19 cellular contexts compared by ENCODE assay signal in the genomic region with DNA sequence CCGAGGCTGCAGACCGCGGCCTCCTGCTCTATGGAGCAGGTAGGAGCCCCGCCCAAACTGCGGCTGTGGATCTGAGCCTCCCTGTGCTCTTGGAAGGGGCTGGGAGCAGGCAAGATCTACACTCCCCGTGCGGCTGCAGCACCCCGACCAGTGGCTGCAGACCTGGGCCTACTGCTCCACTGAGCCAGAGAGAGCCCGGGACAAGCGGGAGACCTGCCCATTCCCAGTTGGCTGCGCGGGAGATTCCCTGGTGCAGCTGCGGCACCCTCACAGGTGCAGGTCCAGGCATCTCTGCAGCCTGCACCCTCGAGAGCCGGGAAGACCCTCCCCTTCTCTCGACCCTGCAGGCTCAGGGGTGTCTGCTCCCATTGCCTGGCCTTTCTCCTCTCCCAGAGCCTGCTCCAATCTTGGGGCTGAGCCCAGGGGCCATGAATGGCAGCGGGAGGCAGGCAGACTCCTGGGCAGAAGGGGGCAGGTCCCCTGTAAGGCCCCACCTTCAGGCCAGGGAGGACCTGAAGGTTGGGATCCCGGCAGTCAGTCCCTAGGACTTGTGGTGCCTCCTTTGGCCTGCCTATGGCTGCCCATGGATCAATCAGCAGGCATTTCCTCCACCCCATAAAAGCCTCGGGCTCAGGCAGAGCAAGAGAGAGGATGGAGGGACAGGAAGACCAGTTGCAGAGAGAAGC. TPM values are rescaled to one million over a fixed set of nuclear protein-coding genes. Genes with fewer than 3 reads are reported as not detected.
A peak's percentile ranks its signal among the peaks of the same experiment; 100 is the strongest.
DNase-seq lines count a peak whose midpoint lies in the region; ATAC-seq and TF ChIP-seq lines count a peak whose summit lies in the region.
"Had no signal": no experiment of that assay in that cellular context is flagged by ENCODE, and none has a peak within 500 bp of the region (broad histone marks: within the 10 kb centered on the region; RNA-seq: fewer than 3 reads in every experiment).

No MANE protein-coding gene starts in this region.

- H3K9me3 ChIP-seq in IMR-90 (ENCODE audit: control insufficient read depth, insufficient read depth, low read length) (peaks cover 3% of the 10 kb centered on the region; the same call in 1 of the 2 replicates), endodermal cell (ENCODE audit: control insufficient read depth, low read length) (no peaks in the 10 kb centered on the region), right lobe of liver (no peaks in the 10 kb centered on the region), thyroid gland (no peaks in the 10 kb centered on the region)
- H3K9me3 ChIP-seq: adrenal gland, prostate gland, SJCRH30 had no signal

- ATAC-seq in IMR-90 (ENCODE audit: low read depth) (no peak), right lobe of liver (peak in 2 of 4 donors; percentile 30 to 67), HG02852 (IDR thresholded peaks at IDR 0.05; ENCODE audit: unreplicated experiment) (no peak)
- ATAC-seq in activated T-cell treated with anti-CD3 and anti-CD28 coated beads, Interleukin-2, amount 50 U/mL, for 4 hours: no peak
- ATAC-seq: activated CD4-positive, CD25-positive, alpha-beta regulatory T cell treated with anti-CD3 and anti-CD28 coated beads, Interleukin-2, amount 50 U/mL, for 24 hours; effector memory CD8-positive, alpha-beta T cell; stimulated activated naive CD8-positive, alpha-beta T cell treated with anti-CD3 and anti-CD28 coated beads, Interleukin-15, Interleukin-2, amounts not matched to agents 100 U/mL and 50 U/mL, for 24 hours had no signal

- H3K27ac ChIP-seq in IMR-90 (ENCODE audit: insufficient read depth, low read length) (peak overlapping the region; percentile 76; the same call in 1 of the 2 replicates), endodermal cell (ENCODE audit: low read depth, low read length) (no peak overlapping the region), right lobe of liver (peak overlapping the region; percentile 28 to 80 (median 78)), thyroid gland (peak overlapping the region in 2 of 3 donors; percentile 47 to 61)
- H3K27ac ChIP-seq: SJCRH30 had no signal

- H3K9me3 Mint-ChIP-seq in endodermal cell: no peaks in the 10 kb centered on the region
- no peaks in the 10 kb centered on the region for H3K9me3 Mint-ChIP-seq in activated T-cell treated with anti-CD3 and anti-CD28 coated beads, Interleukin-2, amount 50 U/mL, for 4 hours
- H3K9me3 Mint-ChIP-seq: effector memory CD8-positive, alpha-beta T cell had no signal

- H3K4me3 ChIP-seq in IMR-90 (ENCODE audit: insufficient read depth, low read depth, low read length): no peak overlapping the region
- H3K4me3 ChIP-seq in endodermal cell (ENCODE audit: low read length): no peak overlapping the region
- peak overlapping the region in 1 of 3 donors; percentile 25 for H3K4me3 ChIP-seq in right lobe of liver
- H3K4me3 ChIP-seq in thyroid gland (replicated peaks in 1 of 3): no peak overlapping the region
- H3K4me3 ChIP-seq: prostate gland, SJCRH30 had no signal

- peak overlapping the region; percentile 34; the same call in 1 of the 2 replicates for H3K18ac ChIP-seq in IMR-90 (ENCODE audit: low read depth, low read length)

- peak overlapping the region; percentile 43 for H2AFZ ChIP-seq in IMR-90 (replicated peaks; ENCODE audit: low read length, poor library complexity)

- H2BK15ac ChIP-seq in IMR-90 (ENCODE audit: low read depth, low read length): no peak overlapping the region

- H4K20me1 ChIP-seq in IMR-90 (ENCODE audit: insufficient read depth, low read length): no peaks in the 10 kb centered on the region

- peaks cover 7% of the 10 kb centered on the region for H3K4me1 Mint-ChIP-seq in endodermal cell
- no peaks in the 10 kb centered on the region for H3K4me1 Mint-ChIP-seq in activated T-cell treated with anti-CD3 and anti-CD28 coated beads, Interleukin-2, amount 50 U/mL, for 4 hours (ENCODE audit: low read depth)

- TF ChIP-seq CTCF in IMR-90 (conservative IDR thresholded peaks at IDR 0.05; ENCODE audit: low read depth, low read length) (no peak), endodermal cell (conservative IDR thresholded peaks at IDR 0.05) (no peak), right lobe of liver (IDR thresholded peaks at IDR 0.05) (no peak), thyroid gland (IDR thresholded peaks at IDR 0.05) (no peak)

- TF ChIP-seq POLR2A in IMR-90 (IDR thresholded peaks at IDR 0.05; ENCODE audit: low read depth, low read length): no peak
- TF ChIP-seq POLR2A in right lobe of liver (IDR thresholded peaks at IDR 0.05): peak; percentile 74
- TF ChIP-seq POLR2A in thyroid gland (IDR thresholded peaks at IDR 0.05): no peak

- POLR2A ChIA-PET in IMR-90 (lab: Charles Lee; ENCODE audit: unreplicated experiment): no interaction called here

- CTCF ChIA-PET in IMR-90 (lab: Yijun Ruan, JAX): no interaction called here

- no peak overlapping the region for H2BK20ac ChIP-seq in IMR-90 (ENCODE audit: low read depth, low read length)

- H4K91ac ChIP-seq in IMR-90 (ENCODE audit: insufficient read depth, low read depth, low read length): no peak overlapping the region

- no peak for TF ChIP-seq RAD21 in IMR-90 (IDR thresholded peaks at IDR 0.05; ENCODE audit: low read length)

- peaks cover 4% of the 10 kb centered on the region for H3K27me3 Mint-ChIP-seq in endodermal cell (ENCODE audit: insufficient read depth)
- no peaks in the 10 kb centered on the region for H3K27me3 Mint-ChIP-seq in activated T-cell treated with anti-CD3 and anti-CD28 coated beads, Interleukin-2, amount 50 U/mL, for 4 hours (ENCODE audit: low read depth)
- H3K27me3 Mint-ChIP-seq: effector memory CD8-positive, alpha-beta T cell had no signal

- H3K4me1 ChIP-seq in IMR-90 (ENCODE audit: control insufficient read depth, insufficient read depth, low read length): peaks cover 5% of the 10 kb centered on the region; the same call in 1 of the 2 replicates
- H3K4me1 ChIP-seq in endodermal cell (ENCODE audit: control insufficient read depth, insufficient read depth, low read length): no peaks in the 10 kb centered on the region
- peaks cover 0 to 23% (median 11%) of the 10 kb centered on the region in 4 donors for H3K4me1 ChIP-seq in right lobe of liver
- no peaks in the 10 kb centered on the region for H3K4me1 ChIP-seq in thyroid gland
- H3K4me1 ChIP-seq: prostate gland, SJCRH30 had no signal

- H4K8ac ChIP-seq in IMR-90 (ENCODE audit: low read depth in 2 of 2, low read length in 2 of 2): no peak overlapping the region

- no peaks in the 10 kb centered on the region for H3K36me3 ChIP-seq in IMR-90 (ENCODE audit: control insufficient read depth, insufficient read depth, low read length)
- H3K36me3 ChIP-seq in endodermal cell (ENCODE audit: control insufficient read depth, insufficient read depth, low read length): no peaks in the 10 kb centered on the region
- H3K36me3 ChIP-seq in right lobe of liver: no peaks in the 10 kb centered on the region
- H3K36me3 ChIP-seq in thyroid gland: no peaks in the 10 kb centered on the region
- H3K36me3 ChIP-seq: adrenal gland, prostate gland, SJCRH30 had no signal

- no peak overlapping the region for H3K56ac ChIP-seq in IMR-90 (ENCODE audit: extremely low read depth, insufficient read depth, low read length)

- no peak overlapping the region for H3K23ac ChIP-seq in IMR-90 (ENCODE audit: low read depth, low read length)

- H3K36me3 Mint-ChIP-seq in endodermal cell (ENCODE audit: low read depth): no peaks in the 10 kb centered on the region
- peaks cover 19% of the 10 kb centered on the region for H3K36me3 Mint-ChIP-seq in activated T-cell treated with anti-CD3 and anti-CD28 coated beads, Interleukin-2, amount 50 U/mL, for 4 hours (ENCODE audit: insufficient read depth)

- no peak overlapping the region for H2BK120ac ChIP-seq in IMR-90 (ENCODE audit: low read depth, low read length)

- H3K27ac Mint-ChIP-seq in endodermal cell: no peak overlapping the region
- H3K27ac Mint-ChIP-seq: effector memory CD8-positive, alpha-beta T cell had no signal

- H3K4me2 ChIP-seq in IMR-90 (ENCODE audit: low read depth, low read length): no peak overlapping the region

- in situ Hi-C loops in IMR-90 (cut with MboI; ENCODE audit: low sequenced_read_pairs): no loop called here

- no peak for DNase-seq in IMR-90
- peak; percentile 51 for DNase-seq in endodermal cell
- peak; percentile 51 to 85 (median 59) for DNase-seq in right lobe of liver
- DNase-seq in thyroid gland: no peak
- DNase-seq in middle frontal gyrus (ENCODE audit: extremely low spot score, low spot score): no peak
- DNase-seq in activated T-cell treated with anti-CD3 and anti-CD28 coated beads, Interleukin-2, amount 50 U/mL, for 4 hours: no peak
- DNase-seq: adrenal gland; central memory CD4-positive, alpha-beta T cell; effector memory CD8-positive, alpha-beta T cell; MM.1S; NCI-H187 treated with DMSO at 0.1 percent for 48 hours; NCI-H524; SJCRH30; stimulated activated naive CD8-positive, alpha-beta T cell treated with anti-CD3 and anti-CD28 coated beads, Interleukin-15, Interleukin-2, amounts not matched to agents 100 U/mL and 50 U/mL, for 24 hours had no signal

- H2AK9ac ChIP-seq in IMR-90 (replicated peaks; ENCODE audit: low read depth, low read length, poor library complexity): no peak overlapping the region

- H4K5ac ChIP-seq in IMR-90 (ENCODE audit: low read depth, low read length): no peak overlapping the region; the same call in 1 of the 2 replicates

- no peak overlapping the region for H3K9ac ChIP-seq in IMR-90 (ENCODE audit: low read depth, low read length)
- no peak overlapping the region for H3K9ac ChIP-seq in endodermal cell (ENCODE audit: extremely low read depth, low read length, poor library complexity, severe bottlenecking)

- H3K79me1 ChIP-seq in IMR-90 (ENCODE audit: low read depth in 1 of 2, low read length in 2 of 2): no peaks in the 10 kb centered on the region

- no peak overlapping the region for H2AK5ac ChIP-seq in IMR-90 (ENCODE audit: low read depth, low read length)

- 19% methylated on average over 7 of the region's 19 CpGs; no CpG with 5 or more reads in 1 of the 2 experiments for WGBS in IMR-90 (ENCODE audit: extremely low coverage in 2 of 2, insufficient read length in 1 of 2), 2 experiments
- 94 to 100% methylated on average over 2 to 19 of the region's 19 CpGs for WGBS in endodermal cell (ENCODE audit: insufficient coverage in 1 of 2, insufficient read length in 1 of 2), 2 experiments
- WGBS in right lobe of liver (ENCODE audit: insufficient coverage, low coverage, low lambda C conversion rate, missing lambda C conversion rate): no CpG with 5 or more reads among the region's 19 CpGs
- WGBS in thyroid gland, 2 donors: 81 to 91% methylated on average over 5 to 14 of the region's 19 CpGs

- no peak overlapping the region for H2BK5ac ChIP-seq in IMR-90 (ENCODE audit: low read depth, low read length, poor library complexity, severe bottlenecking)

- dilution Hi-C loops in IMR-90 (cut with HindIII; ENCODE audit: low sequenced_read_pairs, unreplicated experiment): no loop called here

- no peak overlapping the region for H3K4me3 Mint-ChIP-seq in endodermal cell
- H3K4me3 Mint-ChIP-seq in activated T-cell treated with anti-CD3 and anti-CD28 coated beads, Interleukin-2, amount 50 U/mL, for 4 hours: no peak overlapping the region
- H3K4me3 Mint-ChIP-seq: effector memory CD8-positive, alpha-beta T cell; nephron had no signal

- H3K14ac ChIP-seq in IMR-90 (replicated peaks; ENCODE audit: low read depth, low read length): no peak overlapping the region

- intact Hi-C loops in IMR-90 (cut with micrococcal nuclease) (no loop called here), right lobe of liver (cut with DNase I) (no loop called here), thyroid gland (cut with DNase I) (no loop called here)

- peaks cover 3% of the 10 kb centered on the region; the same call in 1 of the 2 replicates for H3K27me3 ChIP-seq in IMR-90 (ENCODE audit: control insufficient read depth, insufficient read depth, low read length)
- no peaks in the 10 kb centered on the region for H3K27me3 ChIP-seq in endodermal cell (ENCODE audit: control insufficient read depth, insufficient read depth, low read length, poor library complexity, severe bottlenecking)
- H3K27me3 ChIP-seq in right lobe of liver: no peaks in the 10 kb centered on the region
- no peaks in the 10 kb centered on the region for H3K27me3 ChIP-seq in thyroid gland
- H3K27me3 ChIP-seq: adrenal gland, SJCRH30 had no signal

- H3K4ac ChIP-seq in IMR-90 (ENCODE audit: low read depth, low read length): no peak overlapping the region

- BruUV-seq in IMR-90 (replicated peaks; lab: Mats Ljungman, UMichigan): no TSS peak

- no peaks in the 10 kb centered on the region for H3K9me1 ChIP-seq in IMR-90 (ENCODE audit: insufficient read depth, low read length)

RNA-seq across cellular contexts. Expression of gene A2M, which starts 8.8 kb away (rescaled TPM):
- 0.56 and 1.1 TPM in 2 replicates for total RNA-seq in IMR-90 (2012; rRNA removed)
- 3.2 and 3.6 TPM in 2 replicates for polyA plus RNA-seq in IMR-90 (2012; rRNA removed)
- 1.1 and 1.6 TPM in 2 replicates for polyA plus RNA-seq in IMR-90 (2012; cell fraction: cytosol; rRNA removed)
- 0.87 and 5.1 TPM in 2 replicates for polyA plus RNA-seq in IMR-90 (2012; cell fraction: nucleus; rRNA removed; ENCODE audit: low replicate concordance)
- total RNA-seq in endodermal cell: under 1 TPM in 1 of 2 donors, not detected in 1; 0.66 TPM
- 84.9 TPM for polyA plus RNA-seq in endodermal cell (2013, experiment 1 of 2)
- polyA plus RNA-seq in endodermal cell (2013, experiment 2 of 2): 131 TPM
- 1,000 to 10,000 TPM in 5 of 6 experiments, 100 to 1,000 TPM in 1; 978 to 3,352 (median 2,507) TPM for total RNA-seq in right lobe of liver
- 100 to 1,000 TPM; 124 to 345 (median 219) TPM for total RNA-seq in thyroid gland
- 1 to 10 TPM; 2.1 to 3.2 (median 2.3) TPM for total RNA-seq in activated T-cell treated with anti-CD3 and anti-CD28 coated beads, Interleukin-2, amount 50 U/mL, for 4 hours
- total RNA-seq: T-helper 2 cell treated with Interferon-gamma antibody and Interleukin-4, amounts not matched to agents 100 ng/mL and 5 ng/mL, for 36 hours had no signal

Comparison
In these comparisons a context has a peak if more than half of its experiments do, and no peak if none do; other contexts are left out.
1. DNase-seq: peak in endodermal cell (single experiment) and right lobe of liver (3 of 3); none in IMR-90 (single experiment), thyroid gland (0 of 2), middle frontal gyrus (single experiment) and activated T-cell treated with anti-CD3 and anti-CD28 coated beads, Interleukin-2, amount 50 U/mL, for 4 hours (single experiment).
2. RNA of gene A2M, which starts 8.8 kb away (total RNA-seq): 978 to 3,352 TPM in right lobe of liver and 124 to 345 TPM in thyroid gland; 2.1 to 3.2 TPM in activated T-cell treated with anti-CD3 and anti-CD28 coated beads, Interleukin-2, amount 50 U/mL, for 4 hours, 0.56 to 1.1 TPM in IMR-90 and 0.66 TPM in endodermal cell; every median in the first group is over 10 times any median in the second.